Comparison of ENCODE assay signal across 12 cellular contexts in the genomic region with DNA sequence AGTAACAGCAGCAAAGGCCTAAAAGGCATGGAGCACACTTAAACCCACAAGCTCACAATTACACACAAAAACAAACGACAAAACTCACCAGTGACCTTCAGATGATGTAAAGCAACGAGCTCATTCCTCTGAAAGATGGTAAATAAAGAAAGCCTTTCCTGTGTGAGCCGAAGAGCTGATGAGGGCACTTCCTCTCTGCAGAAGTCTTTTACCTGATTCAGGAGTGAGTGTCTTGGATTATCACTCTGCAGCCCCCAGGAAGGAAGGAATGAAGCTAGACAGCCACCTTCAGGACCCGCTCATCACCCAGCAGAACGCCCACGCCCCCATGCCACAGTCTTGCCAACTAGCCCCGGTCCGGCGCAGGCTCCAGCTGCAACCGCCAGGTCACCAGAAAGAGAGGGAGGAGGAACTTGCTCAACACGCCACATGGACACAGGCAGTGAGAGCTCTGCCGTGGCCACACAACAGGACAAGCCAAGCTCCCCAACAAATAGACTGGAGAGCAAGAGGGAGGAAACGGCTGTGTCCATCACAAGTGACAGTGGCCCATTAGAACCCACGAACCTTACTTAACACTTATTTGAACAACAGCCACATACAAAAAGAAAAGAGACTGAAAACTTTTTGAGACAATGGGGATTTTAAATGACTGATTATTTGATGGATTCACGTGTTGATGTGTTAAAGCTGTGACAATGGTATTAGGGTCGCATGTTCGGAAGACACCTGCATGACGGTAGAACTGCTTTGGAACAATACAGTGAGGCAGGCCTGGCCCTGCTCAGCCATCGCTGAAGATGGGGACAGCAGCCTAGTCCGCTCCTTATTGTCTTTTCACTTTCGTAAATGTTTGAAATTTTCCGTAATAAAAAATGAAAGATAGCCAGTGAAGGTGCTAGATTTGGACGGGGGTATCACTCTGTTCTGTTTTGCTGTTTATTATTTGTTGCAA.
DNase-seq lines count a peak whose midpoint lies in the region; ATAC-seq, FAIRE-seq and TF ChIP-seq lines count a peak whose summit lies in the region.
"Had no signal": no experiment of that assay in that cellular context is flagged by ENCODE, and none has a peak within 500 bp of the region (broad histone marks: within the 10 kb centered on the region; RNA-seq: fewer than 3 reads in every experiment).

No MANE protein-coding gene starts in this region.

- H3K4me1 Mint-ChIP-seq in natural killer cell treated with Interleukin-12 subunit alpha and Interleukin-12 subunit beta and Interleukin-15 and Interleukin-18, amount 100 ng/mL, for 72 hours (ENCODE audit: low read depth in 2 of 2), result peaks cover 61 to 78% of the 10 kb centered on the region in 2 donors

- H3K27me3 Mint-ChIP-seq in natural killer cell treated with Interleukin-12 subunit alpha and Interleukin-12 subunit beta and Interleukin-15 and Interleukin-18, amount 100 ng/mL, for 72 hours, result peaks cover 0 to 2% of the 10 kb centered on the region in 2 donors

- no peak; the same call in 1 of the 2 replicates for TF ChIP-seq POLR2A in A549 (IDR thresholded peaks at IDR 0.05; ENCODE audit: low read length)
- no peak for TF ChIP-seq POLR2A in HCT116 (IDR thresholded peaks at IDR 0.05; ENCODE audit: borderline replicate concordance, extremely low read depth, insufficient read depth, insufficient read length)
- no peak for TF ChIP-seq POLR2A in adrenal gland (IDR thresholded peaks at IDR 0.05)

- H3K27me3 ChIP-seq in HCT116 (ENCODE audit: insufficient read depth, low read length) (no peaks in the 10 kb centered on the region), adrenal gland (no peaks in the 10 kb centered on the region)
- H3K27me3 ChIP-seq: body of pancreas had no signal

- FAIRE-seq in A549 (lab: Jason Lieb, UNC), result no peak
- FAIRE-seq: HTR-8/SVneo had no signal

- TF ChIP-seq EP300 in A549 (IDR thresholded peaks at IDR 0.05), result no peak

- H3K27ac ChIP-seq in A549 (peak overlapping the region; percentile 97 to 99), HCT116 (ENCODE audit: low read depth, low read length) (peak overlapping the region; percentile 84), adrenal gland (peak overlapping the region in 3 of 5 donors; percentile 93 to 96 (median 93)), caudate nucleus (ENCODE audit: low read depth, low read length) (no peak overlapping the region)
- H3K27ac ChIP-seq: body of pancreas had no signal

- H3K4me2 ChIP-seq in A549 (peak overlapping the region; percentile 91), HCT116 (ENCODE audit: low read length) (peak overlapping the region; percentile 94)

- CTCF ChIA-PET in A549 (lab: Yijun Ruan, JAX) (interaction anchor here (1.0 to 1.6 kb wide), 2 partner anchors 8 to 130 kb away, joined by 3 to 6 read pairs; no protein-coding TSS in a partner anchor), HCT116 (lab: Charles Lee) (interaction anchor here (0.6 kb wide), 1 partner anchor 752 kb away, joined by 7 read pairs; no protein-coding TSS in a partner anchor)

- H2AFZ ChIP-seq in HCT116 (ENCODE audit: low read depth, low read length, poor library complexity, severe bottlenecking), result no peak overlapping the region

- H3K36me3 Mint-ChIP-seq in natural killer cell treated with Interleukin-12 subunit alpha and Interleukin-12 subunit beta and Interleukin-15 and Interleukin-18, amount 100 ng/mL, for 72 hours, result no peaks in the 10 kb centered on the region

- WGBS in A549 (ENCODE audit: missing lambda C conversion rate), result 81% methylated on average over 23 of the region's 23 CpGs
- WGBS in adrenal gland, 4 donors, result 82 to 88% (median 83%) methylated on average over 22 to 23 of the region's 23 CpGs

- RAD21 ChIA-PET in HCT116 (lab: Charles Lee; ENCODE audit: low non-redundant PET in 1 of 2, low total read pairs in 2 of 2, uncharacterized antibody in 2 of 2, unreplicated experiment in 2 of 2), result no interaction called here

- ATAC-seq in A549, result no peak
- no peak for ATAC-seq in HCT116
- ATAC-seq in natural killer cell treated with Interleukin-12 subunit alpha and Interleukin-12 subunit beta and Interleukin-15 and Interleukin-18, amount 100 ng/mL, for 72 hours, result no peak
- no peak for ATAC-seq in HG03135 (IDR thresholded peaks at IDR 0.05; ENCODE audit: unreplicated experiment)
- ATAC-seq: body of pancreas had no signal

- no peaks in the 10 kb centered on the region for H3K36me3 ChIP-seq in HCT116 (ENCODE audit: control insufficient read depth in 1 of 2, insufficient read depth in 2 of 2, low read length in 2 of 2)
- H3K36me3 ChIP-seq in adrenal gland (replicated peaks in 1 of 2), result no peaks in the 10 kb centered on the region

- peak overlapping the region; percentile 81 for H3K9ac ChIP-seq in HCT116 (ENCODE audit: low read length)

- BruUV-seq in HCT116 (replicated peaks; lab: Mats Ljungman, UMichigan), result no TSS peak

- H3K79me2 ChIP-seq in HCT116 (ENCODE audit: insufficient read depth, low read length), result peaks cover 83% of the 10 kb centered on the region

- no peaks in the 10 kb centered on the region for H3K9me2 ChIP-seq in HCT116 (ENCODE audit: insufficient read depth)

- POLR2A ChIA-PET in A549 (lab: Yijun Ruan, JAX), result interaction anchor here (1.1 kb wide), 1 partner anchor 127 kb away, joined by 4 read pairs; a partner anchor contains a TSS
- POLR2A ChIA-PET in HCT116 (lab: Charles Lee), result no interaction called here

- H3K9me3 Mint-ChIP-seq in natural killer cell treated with Interleukin-12 subunit alpha and Interleukin-12 subunit beta and Interleukin-15 and Interleukin-18, amount 100 ng/mL, for 72 hours, result peaks cover 5% of the 10 kb centered on the region

- DNase-seq in A549 (ENCODE audit: low read depth in 1 of 2, low spot score in 1 of 2) (no peak), HCT116 (ENCODE audit: low read depth, low spot score) (no peak), adrenal gland (peak in 5 of 7 donors; percentile 25 to 61 (median 33)), AG08396 (ENCODE audit: low spot score) (no peak), putamen (ENCODE audit: low spot score) (no peak), caudate nucleus (lab: John Stamatoyannopoulos, UW) (no peak)
- no peak for DNase-seq in natural killer cell treated with Interleukin-12 subunit alpha and Interleukin-12 subunit beta and Interleukin-15 and Interleukin-18, amount 100 ng/mL, for 72 hours (ENCODE audit: low spot score)
- DNase-seq: NCI-H524 had no signal

- H3K4me3 Mint-ChIP-seq in natural killer cell treated with Interleukin-12 subunit alpha and Interleukin-12 subunit beta and Interleukin-15 and Interleukin-18, amount 100 ng/mL, for 72 hours, result peak overlapping the region; percentile 75

- H3K4me1 ChIP-seq in A549, result peaks cover 77% of the 10 kb centered on the region
- peaks cover 65 to 93% of the 10 kb centered on the region in 2 experiments for H3K4me1 ChIP-seq in HCT116 (ENCODE audit: control insufficient read depth in 1 of 2, insufficient read depth in 2 of 2, low read length in 2 of 2)
- peaks cover 23 to 38% of the 10 kb centered on the region in 2 donors for H3K4me1 ChIP-seq in adrenal gland (replicated peaks in 1 of 2)

- no peak for TF ChIP-seq CTCF in A549 (IDR thresholded peaks at IDR 0.05)
- no peak for TF ChIP-seq CTCF in HCT116 (IDR thresholded peaks at IDR 0.05 in 2 of 3, conservative IDR thresholded peaks at IDR 0.05 in 1 of 3; ENCODE audit: borderline replicate concordance in 1 of 3, insufficient read depth in 1 of 3, low read depth in 2 of 3, low read length in 2 of 3)
- TF ChIP-seq CTCF in adrenal gland (IDR thresholded peaks at IDR 0.05), result no peak

- no peaks in the 10 kb centered on the region for H3K9me3 ChIP-seq in A549
- H3K9me3 ChIP-seq in HCT116 (ENCODE audit: control insufficient read depth in 1 of 2, insufficient read depth in 1 of 2, low read depth in 1 of 2, low read length in 2 of 2), result no peaks in the 10 kb centered on the region
- H3K9me3 ChIP-seq in adrenal gland (replicated peaks in 1 of 3), result no peaks in the 10 kb centered on the region
- H3K9me3 ChIP-seq: body of pancreas, mucosa of descending colon had no signal

- H3K4me3 ChIP-seq in A549 (peak overlapping the region; percentile 42), HCT116 (replicated peaks in 1 of 2; ENCODE audit: low read depth in 1 of 2, low read length in 2 of 2) (peak overlapping the region; percentile 49 to 59), adrenal gland (no peak overlapping the region)
- H3K4me3 ChIP-seq: body of pancreas, mucosa of descending colon had no signal

- intact Hi-C loops in HCT116 (cut with micrococcal nuclease), result no loop called here
- intact Hi-C loops in adrenal gland (cut with DNase I), result no loop called here

- no peaks in the 10 kb centered on the region for H4K20me1 ChIP-seq in HCT116 (ENCODE audit: insufficient read depth)

- H3K27ac Mint-ChIP-seq in natural killer cell treated with Interleukin-12 subunit alpha and Interleukin-12 subunit beta and Interleukin-15 and Interleukin-18, amount 100 ng/mL, for 72 hours, result peak overlapping the region; percentile 83 to 87

- TF ChIP-seq RAD21 in A549 (conservative IDR thresholded peaks at IDR 0.05 in 1 of 2, IDR thresholded peaks at IDR 0.05 in 1 of 2), result no peak
- no peak for TF ChIP-seq RAD21 in HCT116 (IDR thresholded peaks at IDR 0.05; ENCODE audit: low read depth)

TF ChIP-seq in A549, 52 proteins besides CTCF, POLR2A, EP300 and RAD21 (continues in another document):
- TF ChIP-seq EHMT2 (IDR thresholded peaks at IDR 0.05; ENCODE audit: low read depth) (no peak), MAFK (IDR thresholded peaks at IDR 0.05; ENCODE audit: partially characterized antibody) (no peak), JUN (IDR thresholded peaks at IDR 0.05) (no peak), ZSCAN20 (CRISPR knock-in tag; IDR thresholded peaks at IDR 0.05) (no peak)

TF ChIP-seq in HCT116, 20 proteins besides CTCF, POLR2A, EP300 and RAD21:
- TF ChIP-seq SP1 (IDR thresholded peaks at IDR 0.05; ENCODE audit: low read depth) (no peak), POLR2AphosphoS5 (IDR thresholded peaks at IDR 0.05; ENCODE audit: low read depth, low read length) (peak; percentile 10), ZNF274 (IDR thresholded peaks at IDR 0.05; ENCODE audit: low read depth, low read length) (no peak)
TF ChIP-seq in HCT116: peak in this region for 1.

Comparison
In these comparisons a context has a peak if more than half of its experiments do, and no peak if none do; other contexts are left out.
1. DNase-seq: peak in adrenal gland (5 of 7); none in A549 (0 of 2), HCT116 (single experiment), natural killer cell treated with Interleukin-12 subunit alpha and Interleukin-12 subunit beta and Interleukin-15 and Interleukin-18, amount 100 ng/mL, for 72 hours (single experiment), AG08396 (single experiment), putamen (single experiment) and caudate nucleus (0 of 61).
2. H3K4me3 ChIP-seq: peak in A549 (single experiment) and HCT116 (2 of 2); none in adrenal gland (0 of 4).